In the genomic region with DNA sequence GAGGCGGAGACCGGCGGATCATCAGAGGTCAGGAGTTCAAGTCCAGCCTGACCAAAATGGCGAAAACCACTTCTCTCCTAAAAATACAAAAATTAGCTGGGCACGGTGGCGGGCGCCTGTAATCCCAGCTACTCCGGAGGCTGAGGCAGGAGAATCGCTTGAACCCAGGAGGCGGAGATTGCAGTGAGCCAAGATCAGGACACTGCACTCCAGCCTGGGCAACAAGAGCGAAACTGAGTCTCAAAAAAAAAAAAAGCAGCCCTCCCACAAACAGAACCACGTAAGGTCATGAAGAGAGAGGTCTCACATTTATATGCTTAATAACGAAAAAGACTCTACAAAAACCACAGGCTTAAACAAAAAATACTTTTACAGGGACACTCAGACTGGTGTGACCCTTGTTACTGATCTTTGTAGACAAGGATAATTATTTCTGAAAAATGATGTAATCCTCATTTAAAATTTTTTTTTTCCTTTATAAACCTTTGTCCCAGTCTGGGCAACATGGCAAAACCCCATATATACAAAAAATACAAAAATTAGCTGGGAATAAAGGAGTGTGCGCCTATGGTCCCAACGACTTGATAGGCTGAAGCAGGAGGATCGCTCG, we compare ENCODE assay signal across 8 cellular contexts. TPM values are rescaled to one million over a fixed set of nuclear protein-coding genes. Genes with fewer than 3 reads are reported as not detected.
DNase-seq lines count a peak whose midpoint lies in the region; ATAC-seq and TF ChIP-seq lines count a peak whose summit lies in the region.

No MANE protein-coding gene starts in this region.

- peak overlapping the region; percentile 97 for H3K4me3 Mint-ChIP-seq in activated naive CD4-positive, alpha-beta T cell treated with anti-CD3 and anti-CD28 coated beads, Interleukin-2, amount 50 U/mL, for 24 hours
- peak overlapping the region; percentile 92 for H3K4me3 Mint-ChIP-seq in mesothelial cell of epicardium

- no peak for ATAC-seq in upper lobe of right lung
- no peak for ATAC-seq in GM21528 (IDR thresholded peaks at IDR 0.05; ENCODE audit: low FRiP score, unreplicated experiment)

- H3K4me1 Mint-ChIP-seq in activated naive CD4-positive, alpha-beta T cell treated with anti-CD3 and anti-CD28 coated beads, Interleukin-2, amount 50 U/mL, for 24 hours, result peaks cover 34% of the 10 kb centered on the region
- H3K4me1 Mint-ChIP-seq in mesothelial cell of epicardium, result peaks cover 33% of the 10 kb centered on the region

- no peak for TF ChIP-seq CTCF in breast epithelium (IDR thresholded peaks at IDR 0.05)
- no peak for TF ChIP-seq CTCF in mesothelial cell of epicardium (IDR thresholded peaks at IDR 0.05; ENCODE audit: unreplicated experiment)
- no peak for TF ChIP-seq CTCF in upper lobe of right lung (IDR thresholded peaks at IDR 0.05)
- no peak for TF ChIP-seq CTCF in GM10266 (IDR thresholded peaks at IDR 0.05; ENCODE audit: control insufficient read depth, insufficient read depth, low read depth, missing control alignments)

- no peak for TF ChIP-seq POLR2A in breast epithelium (IDR thresholded peaks at IDR 0.05)

- peak overlapping the region; percentile 99 for H3K27ac Mint-ChIP-seq in activated naive CD4-positive, alpha-beta T cell treated with anti-CD3 and anti-CD28 coated beads, Interleukin-2, amount 50 U/mL, for 24 hours
- H3K27ac Mint-ChIP-seq in mesothelial cell of epicardium, result peak overlapping the region; percentile 98

- H3K27ac ChIP-seq in breast epithelium (peak overlapping the region; percentile 97 to 98), upper lobe of right lung (peak overlapping the region; percentile 89)

- H3K36me3 ChIP-seq in breast epithelium (no peaks in the 10 kb centered on the region), upper lobe of right lung (no peaks in the 10 kb centered on the region)

- H3K27me3 ChIP-seq in breast epithelium (no peaks in the 10 kb centered on the region), upper lobe of right lung (no peaks in the 10 kb centered on the region)

- intact Hi-C loops in breast epithelium (cut with DNase I; ENCODE audit: low total_unique reads), result no loop called here
- intact Hi-C loops in upper lobe of right lung (cut with DNase I), result no loop called here

- no peaks in the 10 kb centered on the region for H3K27me3 Mint-ChIP-seq in activated naive CD4-positive, alpha-beta T cell treated with anti-CD3 and anti-CD28 coated beads, Interleukin-2, amount 50 U/mL, for 24 hours
- H3K27me3 Mint-ChIP-seq in mesothelial cell of epicardium (ENCODE audit: low read depth), result no peaks in the 10 kb centered on the region

- H3K4me3 ChIP-seq in breast epithelium, result peak overlapping the region; percentile 88 to 93 (median 92)
- peak overlapping the region; percentile 90 for H3K4me3 ChIP-seq in upper lobe of right lung

- peaks cover 3 to 8% of the 10 kb centered on the region in 2 donors for H3K4me1 ChIP-seq in breast epithelium
- H3K4me1 ChIP-seq in upper lobe of right lung, result peaks cover 22% of the 10 kb centered on the region

- H3K9me3 ChIP-seq in breast epithelium, result no peaks in the 10 kb centered on the region
- H3K9me3 ChIP-seq in upper lobe of right lung, result no peaks in the 10 kb centered on the region

- H3K36me3 Mint-ChIP-seq in activated naive CD4-positive, alpha-beta T cell treated with anti-CD3 and anti-CD28 coated beads, Interleukin-2, amount 50 U/mL, for 24 hours, result no peaks in the 10 kb centered on the region
- peaks cover 1% of the 10 kb centered on the region for H3K36me3 Mint-ChIP-seq in mesothelial cell of epicardium

- no peaks in the 10 kb centered on the region for H3K9me3 Mint-ChIP-seq in activated naive CD4-positive, alpha-beta T cell treated with anti-CD3 and anti-CD28 coated beads, Interleukin-2, amount 50 U/mL, for 24 hours
- H3K9me3 Mint-ChIP-seq in mesothelial cell of epicardium, result no peaks in the 10 kb centered on the region

- no peak for DNase-seq in activated naive CD4-positive, alpha-beta T cell treated with Interleukin-2 at 50 U/mL for 16 hours
- no peak for DNase-seq in breast epithelium (ENCODE audit: low spot score in 2 of 2)
- no peak for DNase-seq in mesothelial cell of epicardium (ENCODE audit: low spot score in 2 of 2, unreplicated experiment in 2 of 2)
- DNase-seq in upper lobe of right lung, result no peak
- no peak for DNase-seq in GM10266 (ENCODE audit: extremely low spot score)
- DNase-seq in putamen (ENCODE audit: low spot score), result no peak

RNA-seq across cellular contexts. Expression of a gene that starts 0.9 kb away (rescaled TPM):
- total RNA-seq in breast epithelium (1 to 10 TPM; 2.2 to 5.1 (median 4.9) TPM), mesothelial cell of epicardium (7.8 to 9.9 TPM (median 7.9 TPM) in 3 replicates), upper lobe of right lung (4.2 TPM)

RNA-seq across cellular contexts. Expression of a gene that starts 31.7 kb away (rescaled TPM):
- total RNA-seq in breast epithelium (1 to 10 TPM; 1.6 to 4.3 (median 3.2) TPM), mesothelial cell of epicardium (4.3 to 7.6 TPM (median 6.9 TPM) in 3 replicates), upper lobe of right lung (6.7 TPM)

RNA-seq across cellular contexts. Expression of a gene that starts 45.0 kb away (rescaled TPM):
- total RNA-seq in breast epithelium, result 1 to 10 TPM; 2.7 to 9.2 (median 6.9) TPM
- 3.9 to 4.5 TPM (median 4.1 TPM) in 3 replicates for total RNA-seq in mesothelial cell of epicardium
- 7.2 TPM for total RNA-seq in upper lobe of right lung
